In genomic region chr7:44994877-44995554, GRCh38 we compare ENCODE assay signal across 14 cellular contexts. TPM values are rescaled to one million over a fixed set of nuclear protein-coding genes. Genes with fewer than 3 reads are reported as not detected.
DNase-seq lines count a peak whose midpoint lies in the region; ATAC-seq, FAIRE-seq and TF ChIP-seq lines count a peak whose summit lies in the region.
"Had no signal": no experiment of that assay in that cellular context is flagged by ENCODE, and none has a peak within 500 bp of the region (broad histone marks: within the 10 kb centered on the region; RNA-seq: fewer than 3 reads in every experiment).

No MANE protein-coding gene starts in this region.

- intact Hi-C loops in dendritic cell treated with granulocyte-macrophage colony-stimulating factor and Interleukin-4, amounts not matched to agents 40 ng/mL and 50 ng/mL, for 4 days (cut with micrococcal nuclease): no loop called here
- intact Hi-C loops in Caco-2 (cut with micrococcal nuclease; ENCODE audit: unreplicated experiment): no loop called here
- intact Hi-C loops in lower lobe of right lung (cut with DNase I): no loop called here

- peak overlapping the region; percentile 68 for H3K4me2 ChIP-seq in SU-DHL-6 (ENCODE audit: low read depth, low read length, poor library complexity, severe bottlenecking)

- H3K27me3 Mint-ChIP-seq in CD4-positive, CD25-positive, alpha-beta regulatory T cell: peaks cover 10% of the 10 kb centered on the region
- H3K27me3 Mint-ChIP-seq in dendritic cell treated with granulocyte-macrophage colony-stimulating factor and Interleukin-4, amounts not matched to agents 40 ng/mL and 50 ng/mL, for 4 days: no peaks in the 10 kb centered on the region
- H3K27me3 Mint-ChIP-seq in Caco-2 (ENCODE audit: insufficient read depth, unreplicated experiment): no peaks in the 10 kb centered on the region

- peak overlapping the region; percentile 38 for H3K9ac ChIP-seq in SU-DHL-6 (ENCODE audit: low read length)

- H3K27me3 ChIP-seq in CD4-positive, CD25-positive, alpha-beta regulatory T cell (ENCODE audit: control insufficient read depth, insufficient read depth, low read length): no peaks in the 10 kb centered on the region
- H3K27me3 ChIP-seq in SU-DHL-6 (ENCODE audit: low read length): no peaks in the 10 kb centered on the region
- H3K27me3 ChIP-seq in Caco-2 (replicated peaks; ENCODE audit: control insufficient read depth, insufficient read depth, low read length): no peaks in the 10 kb centered on the region
- no peaks in the 10 kb centered on the region for H3K27me3 ChIP-seq in lower lobe of right lung (ENCODE audit: low read depth)
- H3K27me3 ChIP-seq: colonic mucosa had no signal

- peak overlapping the region; percentile 82 for H3K27ac ChIP-seq in CD4-positive, CD25-positive, alpha-beta regulatory T cell (ENCODE audit: insufficient read depth, low read length, poor library complexity, severe bottlenecking)
- H3K27ac ChIP-seq in SU-DHL-6 (ENCODE audit: low read depth, low read length) (peak overlapping the region; percentile 97), lower lobe of right lung (no peak overlapping the region)
- H3K27ac ChIP-seq: C4-2B had no signal

- no peaks in the 10 kb centered on the region for H3K9me2 ChIP-seq in SU-DHL-6 (replicated peaks; ENCODE audit: insufficient read depth, low read length)

- no peak for ATAC-seq in CD4-positive, CD25-positive, alpha-beta regulatory T cell (ENCODE audit: low read depth in 2 of 2)
- no peak for ATAC-seq in HG02759 (IDR thresholded peaks at IDR 0.05; ENCODE audit: unreplicated experiment)
- ATAC-seq in lower lobe of right lung: no peak

- TF ChIP-seq CTCF in SU-DHL-6 (IDR thresholded peaks at IDR 0.05; ENCODE audit: insufficient read depth, low read length, poor library complexity, severe bottlenecking) (no peak), Caco-2 (IDR thresholded peaks at IDR 0.05; ENCODE audit: insufficient read depth in 1 of 2, low read depth in 1 of 2, low read length in 1 of 2, severe bottlenecking in 1 of 2, unreplicated experiment in 1 of 2) (no peak), lower lobe of right lung (IDR thresholded peaks at IDR 0.05) (no peak)

- peak; percentile 84 for FAIRE-seq in GM12892 (lab: Jason Lieb, UNC)

- no peak overlapping the region for H2AFZ ChIP-seq in SU-DHL-6 (ENCODE audit: low read depth, low read length, severe bottlenecking)

- H3K9me3 ChIP-seq in CD4-positive, CD25-positive, alpha-beta regulatory T cell (ENCODE audit: control insufficient read depth in 2 of 2, low read length in 2 of 2): no peaks in the 10 kb centered on the region
- no peaks in the 10 kb centered on the region for H3K9me3 ChIP-seq in SU-DHL-6 (ENCODE audit: insufficient read depth, low read length)
- no peaks in the 10 kb centered on the region for H3K9me3 ChIP-seq in Caco-2
- no peaks in the 10 kb centered on the region for H3K9me3 ChIP-seq in lower lobe of right lung
- H3K9me3 ChIP-seq: colonic mucosa had no signal

- H3K9me3 Mint-ChIP-seq in CD4-positive, CD25-positive, alpha-beta regulatory T cell: peaks cover 0 to 2% (median 0%) of the 10 kb centered on the region in 7 donors
- H3K9me3 Mint-ChIP-seq in dendritic cell treated with granulocyte-macrophage colony-stimulating factor and Interleukin-4, amounts not matched to agents 40 ng/mL and 50 ng/mL, for 4 days: no peaks in the 10 kb centered on the region
- no peaks in the 10 kb centered on the region for H3K9me3 Mint-ChIP-seq in Caco-2 (ENCODE audit: unreplicated experiment)

- POLR2A ChIA-PET in Caco-2 (lab: Charles Lee): no interaction called here

- H3K36me3 Mint-ChIP-seq in CD4-positive, CD25-positive, alpha-beta regulatory T cell: no peaks in the 10 kb centered on the region
- peaks cover 16% of the 10 kb centered on the region for H3K36me3 Mint-ChIP-seq in dendritic cell treated with granulocyte-macrophage colony-stimulating factor and Interleukin-4, amounts not matched to agents 40 ng/mL and 50 ng/mL, for 4 days (ENCODE audit: low read depth)
- H3K36me3 Mint-ChIP-seq in Caco-2 (ENCODE audit: insufficient read depth, unreplicated experiment): peaks cover 11% of the 10 kb centered on the region

- H3K4me1 ChIP-seq in CD4-positive, CD25-positive, alpha-beta regulatory T cell (ENCODE audit: control insufficient read depth, insufficient read depth, low read length, poor library complexity, severe bottlenecking): peaks cover 49% of the 10 kb centered on the region
- H3K4me1 ChIP-seq in Caco-2: 0 out of 2 replicates have a peak, but pooled peaks cover 9% of the 10 kb centered on the region
- peaks cover 6% of the 10 kb centered on the region for H3K4me1 ChIP-seq in lower lobe of right lung
- H3K4me1 ChIP-seq: colonic mucosa had no signal

- no TSS peak for BruUV-seq in Caco-2 (replicated peaks; lab: Mats Ljungman, UMichigan)

- peak overlapping the region; percentile 70 to 95 (median 82) for H3K4me3 Mint-ChIP-seq in CD4-positive, CD25-positive, alpha-beta regulatory T cell
- H3K4me3 Mint-ChIP-seq in dendritic cell treated with granulocyte-macrophage colony-stimulating factor and Interleukin-4, amounts not matched to agents 40 ng/mL and 50 ng/mL, for 4 days: no peak overlapping the region
- H3K4me3 Mint-ChIP-seq in Caco-2 (ENCODE audit: unreplicated experiment): no peak overlapping the region

- DNase-seq in CD4-positive, CD25-positive, alpha-beta regulatory T cell: peak in 1 of 3 donors; percentile 75
- DNase-seq in GM12892 (ENCODE audit: insufficient read length) (no peak), Caco-2 (no peak), SK-N-DZ (ENCODE audit: low spot score) (no peak), lower lobe of right lung (no peak)
- DNase-seq: colonic mucosa; NCI-H1048; NCI-H524 treated with DMSO at 0.1 percent for 48 hours; SHP77; stimulated activated CD4-positive, alpha-beta T cell treated with anti-CD3 and anti-CD28 coated beads, Interleukin-4, amount 100 ng/mL, for 24 hours had no signal

- H3K4me3 ChIP-seq in CD4-positive, CD25-positive, alpha-beta regulatory T cell (ENCODE audit: low read depth, low read length): peak overlapping the region; percentile 83
- peak overlapping the region; percentile 25 for H3K4me3 ChIP-seq in SU-DHL-6 (ENCODE audit: insufficient read depth, low read length, poor library complexity, severe bottlenecking)
- H3K4me3 ChIP-seq in Caco-2 (ENCODE audit: low read depth, low read length): no peak overlapping the region
- H3K4me3 ChIP-seq in lower lobe of right lung: no peak overlapping the region
- H3K4me3 ChIP-seq: colonic mucosa had no signal

- H4K20me1 ChIP-seq in SU-DHL-6 (ENCODE audit: low read depth, low read length): no peaks in the 10 kb centered on the region

- CTCF ChIA-PET in Caco-2 (lab: Charles Lee): interaction anchor here (1.1 kb wide), 1 partner anchor 19 kb away, joined by 3 read pairs; no protein-coding TSS in a partner anchor

- H3K27ac Mint-ChIP-seq in CD4-positive, CD25-positive, alpha-beta regulatory T cell: peak overlapping the region; percentile 77 to 97 (median 96)
- H3K27ac Mint-ChIP-seq in dendritic cell treated with granulocyte-macrophage colony-stimulating factor and Interleukin-4, amounts not matched to agents 40 ng/mL and 50 ng/mL, for 4 days: peak overlapping the region; percentile 65
- no peak overlapping the region for H3K27ac Mint-ChIP-seq in Caco-2 (ENCODE audit: unreplicated experiment)

- TF ChIP-seq POLR2A in GM12892 (IDR thresholded peaks at IDR 0.05; ENCODE audit: low read depth, low read length): no peak

- no peaks in the 10 kb centered on the region for H3K79me2 ChIP-seq in SU-DHL-6 (ENCODE audit: insufficient read depth, low read length)

- H3K4me1 Mint-ChIP-seq in CD4-positive, CD25-positive, alpha-beta regulatory T cell: peaks cover 20 to 60% (median 40%) of the 10 kb centered on the region in 4 donors
- peaks cover 18% of the 10 kb centered on the region for H3K4me1 Mint-ChIP-seq in dendritic cell treated with granulocyte-macrophage colony-stimulating factor and Interleukin-4, amounts not matched to agents 40 ng/mL and 50 ng/mL, for 4 days (ENCODE audit: low read depth)
- peaks cover 7% of the 10 kb centered on the region for H3K4me1 Mint-ChIP-seq in Caco-2 (ENCODE audit: low read depth, unreplicated experiment)

- no peaks in the 10 kb centered on the region for H3K36me3 ChIP-seq in CD4-positive, CD25-positive, alpha-beta regulatory T cell (ENCODE audit: control insufficient read depth, insufficient read depth, low read length)
- no peaks in the 10 kb centered on the region for H3K36me3 ChIP-seq in SU-DHL-6 (ENCODE audit: low read length)
- no peaks in the 10 kb centered on the region for H3K36me3 ChIP-seq in Caco-2 (ENCODE audit: control insufficient read depth, insufficient read depth, low read length)
- no peaks in the 10 kb centered on the region for H3K36me3 ChIP-seq in lower lobe of right lung
- H3K36me3 ChIP-seq: colonic mucosa had no signal

- H3F3A ChIP-seq in SU-DHL-6 (ENCODE audit: insufficient read depth): peaks cover 47% of the 10 kb centered on the region

RNA-seq across cellular contexts. Expression of gene CCM2, which starts 5.0 kb away (rescaled TPM):
- 190 TPM for total RNA-seq in CD4-positive, CD25-positive, alpha-beta regulatory T cell
- 100 to 1,000 TPM; 139 to 163 (median 156) TPM for polyA plus RNA-seq in CD4-positive, CD25-positive, alpha-beta regulatory T cell
- 37.2 TPM for polyA plus RNA-seq in GM12892 (2012; ENCODE audit: missing spikeins)
- total RNA-seq in Caco-2 (2022): 28.1 and 28.2 TPM in 2 replicates
- polyA plus RNA-seq in SK-N-DZ (2014; cell fraction: cytosol; rRNA removed): 31.1 and 38.3 TPM in 2 replicates
- polyA plus RNA-seq in SK-N-DZ (2014; cell fraction: nucleus; rRNA removed): 30.9 and 32.2 TPM in 2 replicates
- 45.7 TPM for total RNA-seq in lower lobe of right lung

RNA-seq across cellular contexts. Expression of gene MYO1G, which starts 16.2 kb away (rescaled TPM):
- 427 TPM for total RNA-seq in CD4-positive, CD25-positive, alpha-beta regulatory T cell
- polyA plus RNA-seq in CD4-positive, CD25-positive, alpha-beta regulatory T cell: 100 to 1,000 TPM; 132 to 229 (median 160) TPM
- 137 TPM for polyA plus RNA-seq in GM12892 (2012; ENCODE audit: missing spikeins)
- total RNA-seq in Caco-2 (2022) (0.19 and 0.36 TPM in 2 replicates), lower lobe of right lung (36.3 TPM)
- 0.09 TPM in 1 of 2 replicates, not detected in the other for polyA plus RNA-seq in SK-N-DZ (2014; cell fraction: cytosol; rRNA removed)
- polyA plus RNA-seq in SK-N-DZ (2014; cell fraction: nucleus; rRNA removed): 0.14 and 0.22 TPM in 2 replicates

Comparison
In these comparisons a context has a peak if more than half of its experiments do, and no peak if none do; other contexts are left out.
1. H3K4me3 ChIP-seq: peak in CD4-positive, CD25-positive, alpha-beta regulatory T cell (single experiment) and SU-DHL-6 (single experiment); none in Caco-2 (single experiment) and lower lobe of right lung (single experiment).
2. H3K4me3 Mint-ChIP-seq: peak in CD4-positive, CD25-positive, alpha-beta regulatory T cell (4 of 4); none in dendritic cell treated with granulocyte-macrophage colony-stimulating factor and Interleukin-4, amounts not matched to agents 40 ng/mL and 50 ng/mL, for 4 days (single experiment) and Caco-2 (single experiment).
3. RNA of gene MYO1G, which starts 16.2 kb away (total RNA-seq): 427 TPM in CD4-positive, CD25-positive, alpha-beta regulatory T cell (single experiment) and 36.3 TPM in lower lobe of right lung (single experiment); 0.19 to 0.36 TPM in Caco-2; every median in the first group is over 10 times any median in the second.